22 cellular contexts compared by ENCODE assay signal in the genomic region with DNA sequence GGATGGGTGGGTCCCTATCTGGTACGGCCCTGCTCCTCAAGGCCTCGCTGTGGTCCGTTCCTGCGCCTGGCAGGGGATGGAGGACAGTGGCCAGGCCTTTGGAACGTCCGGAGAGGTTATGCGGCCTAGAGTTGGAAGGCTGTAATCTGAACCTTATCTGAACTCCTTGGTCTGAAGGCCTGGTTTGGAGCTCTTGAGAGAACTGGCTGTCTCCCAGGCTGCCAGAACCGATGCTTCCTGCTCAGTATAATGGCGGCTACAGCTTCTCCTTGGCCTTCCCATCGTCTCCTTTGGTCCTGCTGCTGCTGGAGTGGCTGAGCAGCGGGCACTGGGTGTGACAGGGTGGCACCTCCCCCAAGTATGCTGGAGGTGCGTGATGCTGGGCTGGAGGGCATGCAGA.
DNase-seq lines count a peak whose midpoint lies in the region; ATAC-seq and TF ChIP-seq lines count a peak whose summit lies in the region.
"Had no signal": no experiment of that assay in that cellular context is flagged by ENCODE, and none has a peak within 500 bp of the region (broad histone marks: within the 10 kb centered on the region; RNA-seq: fewer than 3 reads in every experiment).

No MANE protein-coding gene starts in this region.

- H3K27ac ChIP-seq in Peyer's patch = no peak overlapping the region
- H3K27ac ChIP-seq: 22Rv1, BLaER1, dorsolateral prefrontal cortex, ovary, RWPE1, upper lobe of left lung had no signal

- peaks cover 52% of the 10 kb centered on the region for H3K36me3 Mint-ChIP-seq in nephron (ENCODE audit: low read depth)

- peak overlapping the region; percentile 94 to 96 (median 95) for H3K27ac Mint-ChIP-seq in nephron

- no peaks in the 10 kb centered on the region for H3K9me3 Mint-ChIP-seq in nephron
- H3K9me3 Mint-ChIP-seq: activated T-helper 17 cell treated with anti-CD3 and anti-CD28 coated beads, Interleukin-2, amount 50 U/mL, for 72 hours had no signal

- H3K27me3 Mint-ChIP-seq in nephron (ENCODE audit: low read depth) = peaks cover 10% of the 10 kb centered on the region
- H3K27me3 Mint-ChIP-seq: activated T-helper 17 cell treated with anti-CD3 and anti-CD28 coated beads, Interleukin-2, amount 50 U/mL, for 72 hours had no signal

- H3K36me3 ChIP-seq in Peyer's patch = peaks cover 0 to 4% (median 0%) of the 10 kb centered on the region in 3 donors
- H3K36me3 ChIP-seq: ovary had no signal

- no peaks in the 10 kb centered on the region for H3K9me3 ChIP-seq in Peyer's patch
- H3K9me3 ChIP-seq: BLaER1, ovary, upper lobe of left lung had no signal

- ATAC-seq in HG03469 (IDR thresholded peaks at IDR 0.05; ENCODE audit: unreplicated experiment) (no peak), GM21515 (IDR thresholded peaks at IDR 0.05; ENCODE audit: unreplicated experiment) (no peak)
- ATAC-seq: activated T-helper 17 cell treated with anti-CD3 and anti-CD28 coated beads, Interleukin-2, amount 50 U/mL, for 72 hours had no signal

- no peak for TF ChIP-seq POLR2A in Peyer's patch (IDR thresholded peaks at IDR 0.05)

- H3K4me3 Mint-ChIP-seq in nephron = no peak overlapping the region
- H3K4me3 Mint-ChIP-seq: activated T-helper 17 cell treated with anti-CD3 and anti-CD28 coated beads, Interleukin-2, amount 50 U/mL, for 72 hours had no signal

- no peaks in the 10 kb centered on the region for H3K27me3 ChIP-seq in Peyer's patch
- H3K27me3 ChIP-seq: BLaER1, ovary, upper lobe of left lung had no signal

- peaks cover 60% of the 10 kb centered on the region for H3K4me1 Mint-ChIP-seq in nephron

- TF ChIP-seq CTCF in fibroblast of pulmonary artery (IDR thresholded peaks at IDR 0.05; ENCODE audit: low read length, missing control alignments) (no peak), nephron (IDR thresholded peaks at IDR 0.05; ENCODE audit: unreplicated experiment in 3 of 3) (no peak), Peyer's patch (IDR thresholded peaks at IDR 0.05) (no peak)

- no peaks in the 10 kb centered on the region for H3K4me1 ChIP-seq in Peyer's patch

- DNase-seq in NCI-H1092 treated with DMSO at 0.1 percent for 48 hours (lab: John Stamatoyannopoulos, UW) (peak; percentile 32), NCI-H1092 (lab: John Stamatoyannopoulos, UW) (no peak), NCI-H510A (lab: John Stamatoyannopoulos, UW) (peak; percentile 85), fibroblast of pulmonary artery (ENCODE audit: low read depth) (peak; percentile 39), Peyer's patch (no peak)
- DNase-seq: activated CD4-positive, alpha-beta T cell treated with anti-CD3 and anti-CD28 coated beads for 1 hour; dorsolateral prefrontal cortex; glutamatergic neuron; KBM-7; mammary epithelial cell; MV-4-11; NCI-H2171 treated with DMSO at 0.1 percent for 48 hours; ovary; stimulated activated CD4-positive, alpha-beta T cell treated with anti-CD3 and anti-CD28 coated beads, Interleukin-2, amount 100 ng/mL, for 48 hours; upper lobe of left lung had no signal

- H3K4me3 ChIP-seq in fibroblast of pulmonary artery (replicated peaks; ENCODE audit: low read depth, low read length) (no peak overlapping the region), Peyer's patch (no peak overlapping the region)
- H3K4me3 ChIP-seq: BLaER1, dorsolateral prefrontal cortex, ovary, upper lobe of left lung had no signal

Comparison
In these comparisons a context has a peak if more than half of its experiments do, and no peak if none do; other contexts are left out.
1. DNase-seq: peak in NCI-H1092 treated with DMSO at 0.1 percent for 48 hours (single experiment), NCI-H510A (single experiment) and fibroblast of pulmonary artery (single experiment); none in NCI-H1092 (single experiment) and Peyer's patch (0 of 3).